Comparison of ENCODE assay signal across 12 cellular contexts in genomic region chr21:30497065-30497464, GRCh38. TPM values are rescaled to one million over a fixed set of nuclear protein-coding genes. Genes with fewer than 3 reads are reported as not detected.
"Had no signal": no experiment of that assay in that cellular context is flagged by ENCODE, and none has a peak within 500 bp of the region (broad histone marks: within the 10 kb centered on the region; RNA-seq: fewer than 3 reads in every experiment).

Gene KRTAP19-4 (minus strand): TSS chr21:30497165. CDS start chr21:30497110, 55 bp downstream.

- H3K27ac ChIP-seq: GM23248 had no signal

- H3K9me3 ChIP-seq: HAP-1 had no signal

- FAIRE-seq: H1, H54 had no signal

- ATAC-seq: GM23338, HCT116 had no signal

- DNase-seq: GM23248, GOT3, H7, H9, HCEC 1CT, HFFc6 had no signal

- H3K4me3 ChIP-seq: GM23248, GM23338, HAP-1 had no signal

- H3K4me1 ChIP-seq: HAP-1 had no signal

- H3K36me3 ChIP-seq: HAP-1 had no signal

RNA-seq across cellular contexts. Expression of gene KRTAP19-4, which starts in this region (rescaled TPM):
- total RNA-seq: GM23248, GM23338, H1, H4, H7, H9, HFFc6 had no signal
